14 cellular contexts compared by ENCODE assay signal in the genomic region with DNA sequence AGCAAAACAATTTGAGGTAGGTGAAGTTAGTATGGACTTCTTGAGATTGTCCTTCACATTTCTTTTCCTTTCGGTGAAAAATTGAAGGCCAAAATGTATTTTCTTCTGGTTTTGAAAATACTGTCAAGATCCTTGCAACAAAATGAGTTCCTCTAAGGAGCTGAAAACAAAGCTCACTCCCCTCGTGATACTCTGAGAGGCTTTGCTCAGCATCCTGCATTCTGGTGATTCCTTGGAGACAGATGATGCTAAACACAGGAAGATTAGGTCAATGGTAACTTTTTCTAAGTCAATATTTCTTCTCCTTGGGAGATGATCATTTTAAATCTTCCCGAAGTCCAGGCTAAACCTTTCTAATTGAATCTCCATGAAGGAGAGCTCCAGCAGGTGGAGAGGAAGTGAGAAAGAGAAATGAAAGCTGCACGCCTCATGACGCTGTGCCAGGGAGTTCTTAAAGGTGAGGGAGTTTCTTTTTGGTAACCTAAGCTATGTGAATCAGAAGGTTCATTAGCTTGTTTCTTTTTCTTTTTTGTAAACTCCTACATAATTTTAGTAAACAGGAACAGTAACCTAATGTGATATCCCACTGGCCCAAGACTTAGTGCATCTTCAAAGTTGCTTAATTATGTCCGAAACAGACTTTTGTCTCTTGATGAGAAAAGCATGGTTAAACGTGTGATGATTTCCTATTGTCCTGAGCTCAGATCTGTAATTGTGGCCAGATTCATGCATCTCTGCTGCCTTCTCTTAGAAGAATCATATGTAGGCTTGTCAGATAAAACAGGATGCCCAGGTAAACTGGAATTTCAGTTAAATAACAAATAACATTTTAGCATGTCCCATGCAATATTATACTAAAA. TPM values are rescaled to one million over a fixed set of nuclear protein-coding genes. Genes with fewer than 3 reads are reported as not detected.
DNase-seq lines count a peak whose midpoint lies in the region; ATAC-seq and TF ChIP-seq lines count a peak whose summit lies in the region.
"Had no signal": no experiment of that assay in that cellular context is flagged by ENCODE, and none has a peak within 500 bp of the region (broad histone marks: within the 10 kb centered on the region; RNA-seq: fewer than 3 reads in every experiment).

No MANE protein-coding gene starts in this region.

- H3K36me3 Mint-ChIP-seq in IgD-negative memory B cell: no peaks in the 10 kb centered on the region

- H3K4me3 ChIP-seq in upper lobe of left lung (no peak overlapping the region), right atrium auricular region (no peak overlapping the region)
- H3K4me3 ChIP-seq: prostate gland had no signal

- TF ChIP-seq CTCF in GM13976 (IDR thresholded peaks at IDR 0.05; ENCODE audit: borderline replicate concordance, control extremely low read depth, extremely low read depth, insufficient read depth, missing control alignments) (no peak), upper lobe of left lung (IDR thresholded peaks at IDR 0.05) (no peak), right atrium auricular region (IDR thresholded peaks at IDR 0.05) (no peak)

- in situ Hi-C loops in GM13976 (cut with MboI; ENCODE audit: low sequenced_read_pairs, unreplicated experiment): no loop called here

- H3K9me3 Mint-ChIP-seq in IgD-negative memory B cell: peaks cover 0 to 2% (median 2%) of the 10 kb centered on the region in 3 donors

- peaks cover 4 to 13% (median 10%) of the 10 kb centered on the region in 3 donors for H3K4me1 Mint-ChIP-seq in IgD-negative memory B cell

- no peaks in the 10 kb centered on the region for H3K4me1 ChIP-seq in upper lobe of left lung
- no peaks in the 10 kb centered on the region for H3K4me1 ChIP-seq in right atrium auricular region
- H3K4me1 ChIP-seq: prostate gland had no signal

- peak overlapping the region in 3 of 4 donors; percentile 63 to 89 (median 74) for H3K4me3 Mint-ChIP-seq in IgD-negative memory B cell
- H3K4me3 Mint-ChIP-seq: HFFc6 had no signal

- no peaks in the 10 kb centered on the region for H3K27me3 Mint-ChIP-seq in IgD-negative memory B cell

- TF ChIP-seq POLR2A in upper lobe of left lung (IDR thresholded peaks at IDR 0.05): no peak

- TF ChIP-seq EP300 in upper lobe of left lung (IDR thresholded peaks at IDR 0.05): no peak

- 67 to 68% methylated on average over 7 of the region's 7 CpGs for WGBS in upper lobe of left lung, 2 donors

- peak overlapping the region in 2 of 3 donors; percentile 68 to 84 for H3K27ac Mint-ChIP-seq in IgD-negative memory B cell
- H3K27ac Mint-ChIP-seq: HFFc6 had no signal

- no peak overlapping the region for H3K27ac ChIP-seq in upper lobe of left lung
- H3K27ac ChIP-seq in right atrium auricular region: no peak overlapping the region
- H3K27ac ChIP-seq: prostate gland had no signal

- no peaks in the 10 kb centered on the region for H3K36me3 ChIP-seq in upper lobe of left lung
- no peaks in the 10 kb centered on the region for H3K36me3 ChIP-seq in right atrium auricular region
- H3K36me3 ChIP-seq: prostate gland had no signal

- H3K9me3 ChIP-seq in upper lobe of left lung (no peaks in the 10 kb centered on the region), right atrium auricular region (no peaks in the 10 kb centered on the region)
- H3K9me3 ChIP-seq: prostate gland had no signal

- H3K27me3 ChIP-seq in upper lobe of left lung (no peaks in the 10 kb centered on the region), right atrium auricular region (no peaks in the 10 kb centered on the region)

- DNase-seq in GM13976 (ENCODE audit: low spot score) (peak; percentile 29), upper lobe of left lung (no peak), right atrium auricular region (ENCODE audit: low spot score) (no peak), AG08396 (ENCODE audit: low spot score) (no peak)
- no peak for DNase-seq in activated CD4-positive, alpha-beta T cell treated with anti-CD3 and anti-CD28 coated beads for 1 hour
- DNase-seq: activated gamma-delta T cell, HFFc6, NCI-H1105 treated with DMSO at 0.1 percent for 48 hours, trophoblast cell had no signal

- ATAC-seq in GM19455 (IDR thresholded peaks at IDR 0.05; ENCODE audit: unreplicated experiment) (peak; percentile 96), HG02938 (IDR thresholded peaks at IDR 0.05; ENCODE audit: unreplicated experiment) (peak; percentile 96), upper lobe of left lung (ENCODE audit: low FRiP score in 2 of 2) (no peak)

RNA-seq across cellular contexts. Expression of a gene that starts 15.0 kb away (rescaled TPM):
- 1.5 TPM for polyA plus RNA-seq in IgD-negative memory B cell
- total RNA-seq in upper lobe of left lung (1 to 10 TPM in 5 of 6 donors, under 1 TPM in 1; 0.91 to 4.7 (median 2.8) TPM), right atrium auricular region (under 1 TPM; 0.47 to 0.67 TPM)
- total RNA-seq: chondrocyte had no signal

Comparison
In these comparisons a context has a peak if more than half of its experiments do, and no peak if none do; other contexts are left out.
1. ATAC-seq: peak in GM19455 (single experiment) and HG02938 (single experiment); none in upper lobe of left lung (0 of 2).